Comparison of ENCODE assay signal across 21 cellular contexts in genomic region chr14:70924521-70924920, GRCh38.
"Had no signal": no experiment of that assay in that cellular context is flagged by ENCODE, and none has a peak within 500 bp of the region (broad histone marks: within the 10 kb centered on the region; RNA-seq: fewer than 3 reads in every experiment).

No MANE protein-coding gene starts in this region.

- H3K9me3 Mint-ChIP-seq: activated T-cell treated with anti-CD3 and anti-CD28 coated beads, Interleukin-2, amount 50 U/mL, for 72 hours; immature natural killer cell; mesothelial cell of epicardium; natural killer cell treated with Interleukin-12 subunit alpha and Interleukin-12 subunit beta and Interleukin-15 and Interleukin-18, amount 100 ng/mL, for 72 hours; T-helper 1 cell treated with Interleukin-12 subunit alpha and Interleukin-12 subunit beta and Interleukin-4 antibody, amounts not matched to agents 30 μg/mL and 1 μg/mL, for 36 hours had no signal

- H3K4me3 Mint-ChIP-seq: activated T-cell treated with anti-CD3 and anti-CD28 coated beads, Interleukin-2, amount 50 U/mL, for 72 hours; mesothelial cell of epicardium; natural killer cell treated with Interleukin-12 subunit alpha and Interleukin-12 subunit beta and Interleukin-15 and Interleukin-18, amount 100 ng/mL, for 72 hours; T-helper 1 cell treated with Interleukin-12 subunit alpha and Interleukin-12 subunit beta and Interleukin-4 antibody, amounts not matched to agents 30 μg/mL and 1 μg/mL, for 36 hours had no signal

- H3K27ac Mint-ChIP-seq: activated T-cell treated with anti-CD3 and anti-CD28 coated beads, Interleukin-2, amount 50 U/mL, for 72 hours; mesothelial cell of epicardium; natural killer cell treated with Interleukin-12 subunit alpha and Interleukin-12 subunit beta and Interleukin-15 and Interleukin-18, amount 100 ng/mL, for 72 hours; T-helper 1 cell treated with Interleukin-12 subunit alpha and Interleukin-12 subunit beta and Interleukin-4 antibody, amounts not matched to agents 30 μg/mL and 1 μg/mL, for 36 hours had no signal

- ATAC-seq: activated T-cell treated with anti-CD3 and anti-CD28 coated beads, Interleukin-2, amount 50 U/mL, for 72 hours; pancreas; psoas muscle; SK-N-SH treated with all-trans-retinoic acid at 6 μM for 48 hours; stimulated activated naive CD8-positive, alpha-beta T cell treated with anti-CD3 and anti-CD28 coated beads, Interleukin-15, Interleukin-2, amounts not matched to agents 100 U/mL and 50 U/mL, for 24 hours had no signal

- FAIRE-seq: colon, frontal cortex, pancreas had no signal

- H3K36me3 Mint-ChIP-seq: immature natural killer cell; mesothelial cell of epicardium; natural killer cell treated with Interleukin-12 subunit alpha and Interleukin-12 subunit beta and Interleukin-15 and Interleukin-18, amount 100 ng/mL, for 72 hours had no signal

- H3K27me3 Mint-ChIP-seq: natural killer cell treated with Interleukin-12 subunit alpha and Interleukin-12 subunit beta and Interleukin-15 and Interleukin-18, amount 100 ng/mL, for 72 hours had no signal

- DNase-seq: activated CD4-positive, alpha-beta T cell treated with anti-CD3 and anti-CD28 coated beads for 48 hours; activated effector memory CD4-positive, alpha-beta T cell treated with anti-CD3 and anti-CD28 coated beads, Interleukin-2, amount 50 U/mL, for 16 hours; activated naive CD4-positive, alpha-beta T cell treated with anti-CD3 and anti-CD28 coated beads, Interleukin-2, amount 50 U/mL, for 16 hours; activated T-cell treated with anti-CD3 and anti-CD28 coated beads, Interleukin-2, amount 50 U/mL, for 72 hours; adrenal gland; brain microvascular endothelial cell; caudate nucleus; glutamatergic neuron; immature natural killer cell; left ventricle myocardium inferior; pancreas; psoas muscle; spleen; stimulated activated CD4-positive, alpha-beta T cell treated with anti-CD3 and anti-CD28 coated beads, Interleukin-4, amount 100 ng/mL, for 1 hour; stimulated activated naive CD8-positive, alpha-beta T cell treated with anti-CD3 and anti-CD28 coated beads, Interleukin-15, Interleukin-2, amounts not matched to agents 100 U/mL and 50 U/mL, for 24 hours had no signal
